ENCODE assay signal across 1 cellular context in the genomic region with DNA sequence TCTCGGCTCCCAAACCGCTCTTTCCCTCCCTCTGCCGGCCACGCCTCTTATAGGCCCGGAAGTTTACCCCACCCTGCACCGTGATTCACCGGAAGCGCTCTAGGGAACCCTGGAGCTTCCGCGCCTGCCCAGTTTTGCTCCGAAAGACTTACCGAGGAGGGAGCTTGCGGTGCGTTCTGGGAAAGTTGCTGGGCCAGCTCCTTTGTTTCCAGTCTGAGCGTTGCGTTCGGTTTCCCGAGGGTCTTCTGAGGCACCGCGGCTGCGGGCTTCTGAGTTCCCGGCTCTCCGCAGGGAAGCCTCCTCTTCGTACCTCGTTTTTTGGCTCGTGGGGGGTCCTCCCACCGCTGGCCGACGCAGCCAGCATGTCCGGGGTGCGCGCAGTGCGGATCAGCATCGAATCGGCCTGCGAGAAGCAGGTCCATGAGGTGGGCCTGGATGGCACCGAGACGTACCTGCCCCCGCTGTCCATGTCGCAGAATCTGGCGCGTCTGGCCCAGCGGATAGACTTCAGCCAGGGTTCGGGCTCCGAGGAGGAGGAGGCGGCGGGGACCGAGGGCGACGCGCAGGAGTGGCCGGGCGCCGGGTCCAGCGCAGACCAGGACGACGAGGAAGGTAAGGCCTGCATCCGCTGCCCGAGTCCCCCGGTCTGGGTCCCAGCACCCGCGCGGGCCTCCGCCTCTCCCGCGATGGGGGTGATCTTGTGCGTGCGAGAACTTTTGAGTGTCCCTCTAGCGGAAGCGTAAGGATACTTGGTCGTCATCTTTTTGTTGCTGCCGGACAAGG.
TF ChIP-seq lines count a peak whose summit lies in the region.

TSS of gene MED17 (plus strand) at position 131 of the 783 bp plus-strand sequence. CDS start at position 363, 232 bp downstream.

TF ChIP-seq in K562, 482 proteins besides CTCF, POLR2A, EP300 and RAD21 (continued from another document):
- no peak for TF ChIP-seq XRCC4 (IDR thresholded peaks at IDR 0.05; ENCODE audit: extremely low read depth, insufficient read depth, insufficient read length)
- 0 out of 2 replicates have a peak, but pooled peaks have one; percentile 25 for TF ChIP-seq SMAD4 (CRISPR knock-in tag; conservative IDR thresholded peaks at IDR 0.05)
